ENCODE assay signal across 8 cellular contexts in the genomic region with DNA sequence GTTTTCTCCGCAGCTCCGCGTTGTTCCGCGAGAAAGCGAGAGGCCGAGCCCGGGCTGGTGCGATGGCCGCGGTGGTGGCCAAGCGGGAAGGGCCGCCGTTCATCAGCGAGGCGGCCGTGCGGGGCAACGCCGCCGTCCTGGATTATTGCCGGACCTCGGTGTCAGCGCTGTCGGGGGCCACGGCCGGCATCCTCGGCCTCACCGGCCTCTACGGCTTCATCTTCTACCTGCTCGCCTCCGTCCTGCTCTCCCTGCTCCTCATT. TPM values are rescaled to one million over a fixed set of nuclear protein-coding genes. Genes with fewer than 3 reads are reported as not detected.
DNase-seq lines count a peak whose midpoint lies in the region; ATAC-seq and TF ChIP-seq lines count a peak whose summit lies in the region.

No MANE protein-coding gene starts in this region.

- no peak for TF ChIP-seq POLR2A in ovary (IDR thresholded peaks at IDR 0.05)

- H3K27me3 ChIP-seq in KMS-11 (ENCODE audit: insufficient read depth, low read depth) (no peaks in the 10 kb centered on the region), ovary (no peaks in the 10 kb centered on the region)
- no peaks in the 10 kb centered on the region for H3K27me3 ChIP-seq in effector memory CD4-positive, alpha-beta T cell (replicated peaks; ENCODE audit: control insufficient read depth, insufficient read depth, low read length, poor library complexity, severe bottlenecking)

- 0 to 1% (median 0%) methylated on average over 16 to 32 of the region's 32 CpGs for WGBS in ovary, 3 donors

- ATAC-seq in GM18498 (IDR thresholded peaks at IDR 0.05; ENCODE audit: unreplicated experiment) (peak; percentile 5), HG03521 (IDR thresholded peaks at IDR 0.05; ENCODE audit: unreplicated experiment) (no peak), HG02642 (IDR thresholded peaks at IDR 0.05; ENCODE audit: poor library complexity, unreplicated experiment) (no peak)

- H4K20me1 ChIP-seq in KMS-11 (ENCODE audit: insufficient read depth) = no peaks in the 10 kb centered on the region

- no peak for TF ChIP-seq EP300 in ovary (IDR thresholded peaks at IDR 0.05)

- TF ChIP-seq CTCF in KMS-11 (conservative IDR thresholded peaks at IDR 0.05; ENCODE audit: low read depth, low read length) (no peak), ovary (IDR thresholded peaks at IDR 0.05) (no peak)

- H2AFZ ChIP-seq in KMS-11 (ENCODE audit: low read depth) = peak overlapping the region; percentile 57; the same call in 1 of the 2 replicates

- H3K27ac ChIP-seq in KMS-11 (peak overlapping the region; percentile 43; the same call in 1 of the 2 replicates), ovary (peak overlapping the region; percentile 68 to 93)
- H3K27ac ChIP-seq in effector memory CD4-positive, alpha-beta T cell (ENCODE audit: insufficient read depth, low read length, poor library complexity, severe bottlenecking) = peak overlapping the region; percentile 88

- peaks cover 21% of the 10 kb centered on the region for H3K79me2 ChIP-seq in KMS-11 (ENCODE audit: insufficient read depth, low read depth)

- H3K4me1 ChIP-seq in KMS-11 (ENCODE audit: low read depth, poor library complexity, severe bottlenecking) = peaks cover 11% of the 10 kb centered on the region
- peaks cover 22% of the 10 kb centered on the region for H3K4me1 ChIP-seq in effector memory CD4-positive, alpha-beta T cell (ENCODE audit: control insufficient read depth, insufficient read depth, low read length, poor library complexity, severe bottlenecking)
- peaks cover 19% of the 10 kb centered on the region for H3K4me1 ChIP-seq in ovary (ENCODE audit: insufficient read depth)

- H3K4me2 ChIP-seq in KMS-11 = peak overlapping the region; percentile 76

- H3K9ac ChIP-seq in KMS-11 = peak overlapping the region; percentile 58; the same call in 1 of the 2 replicates

- H3K9me3 ChIP-seq in effector memory CD4-positive, alpha-beta T cell (ENCODE audit: control insufficient read depth, low read length) = no peaks in the 10 kb centered on the region
- no peaks in the 10 kb centered on the region for H3K9me3 ChIP-seq in ovary

- DNase-seq in effector memory CD4-positive, alpha-beta T cell = no peak
- DNase-seq in ovary (no peak), NCI-H2196 treated with DMSO at 0.1 percent for 48 hours (lab: John Stamatoyannopoulos, UW; ENCODE audit: unreplicated experiment) (no peak)
- DNase-seq in stimulated activated CD8-positive, alpha-beta memory T cell treated with anti-CD3 and anti-CD28 coated beads, Interleukin-4, amount 100 ng/mL, for 48 hours = no peak

- H3K36me3 ChIP-seq in KMS-11 (ENCODE audit: insufficient read depth) = no peaks in the 10 kb centered on the region
- H3K36me3 ChIP-seq in effector memory CD4-positive, alpha-beta T cell (ENCODE audit: control insufficient read depth, insufficient read depth, low read length) = peaks cover 4% of the 10 kb centered on the region
- H3K36me3 ChIP-seq in ovary = no peaks in the 10 kb centered on the region

- H3K4me3 ChIP-seq in KMS-11 (IDR thresholded peaks at IDR 0.05; ENCODE audit: insufficient read depth, low read depth, low read length) = no peak overlapping the region
- peak overlapping the region; percentile 100 for H3K4me3 ChIP-seq in effector memory CD4-positive, alpha-beta T cell (ENCODE audit: insufficient read depth, low read depth, low read length, poor library complexity, severe bottlenecking)
- peak overlapping the region; percentile 88 for H3K4me3 ChIP-seq in ovary

- intact Hi-C loops in ovary (cut with DNase I) = loop anchor here in 1 of 4 donors (10.0 kb wide), 1 partner anchor 134 kb away; no protein-coding TSS in a partner anchor

RNA-seq across cellular contexts. Expression of gene EMC6, which starts 0.4 kb away (rescaled TPM):
- total RNA-seq in ovary = 10 to 100 TPM in 6 of 7 donors, 1 to 10 TPM in 1; 7.6 to 28.7 (median 20.5) TPM
- 10 to 100 TPM; 20.3 to 38.9 TPM for polyA plus RNA-seq in ovary

RNA-seq across cellular contexts. Expression of gene TAX1BP3, which starts 0.6 kb away (rescaled TPM):
- total RNA-seq in ovary = 100 to 1,000 TPM in 6 of 7 donors, 10 to 100 TPM in 1; 64.3 to 166 (median 128) TPM
- polyA plus RNA-seq in ovary = 100 to 1,000 TPM in 1 of 2 donors, 10 to 100 TPM in 1; 48.7 to 100 TPM

RNA-seq across cellular contexts. Expression of gene P2RX5, which starts 26.9 kb away (rescaled TPM):
- total RNA-seq in ovary = 1 to 10 TPM in 2 of 7 donors, under 1 TPM in 5; 0.15 to 1.1 (median 0.61) TPM
- under 1 TPM; 0.23 to 0.63 TPM for polyA plus RNA-seq in ovary

RNA-seq across cellular contexts. Expression of gene CTNS, which starts 32.5 kb away (rescaled TPM):
- total RNA-seq in ovary = 10 to 100 TPM; 10.5 to 21.4 (median 14.5) TPM
- 10 to 100 TPM; 10.1 to 23.3 TPM for polyA plus RNA-seq in ovary

RNA-seq across cellular contexts. Expression of gene SHPK, which starts 33.0 kb away (rescaled TPM):
- 10 to 100 TPM in 6 of 7 donors, 1 to 10 TPM in 1; 7.9 to 16.6 (median 14.0) TPM for total RNA-seq in ovary
- 1 to 10 TPM; 6.6 to 9.1 TPM for polyA plus RNA-seq in ovary
